Comparison of ENCODE assay signal across 17 cellular contexts in genomic region chr19:40571831-40572495, GRCh38.
"Had no signal": no experiment of that assay in that cellular context is flagged by ENCODE, and none has a peak within 500 bp of the region (broad histone marks: within the 10 kb centered on the region; RNA-seq: fewer than 3 reads in every experiment).

No MANE protein-coding gene starts in this region.

- H3K36me3 Mint-ChIP-seq: immature natural killer cell had no signal

- DNase-seq: activated CD4-positive, alpha-beta memory T cell treated with anti-CD3 and anti-CD28 coated beads, Interleukin-2, amount 10 ng/mL, durations not matched to agents 7 days and 5 days; activated CD4-positive, alpha-beta T cell treated with anti-CD3 and anti-CD28 coated beads for 36 hours; activated naive CD4-positive, alpha-beta T cell treated with anti-CD3 and anti-CD28 coated beads for 36 hours; activated naive CD8-positive, alpha-beta T cell treated with anti-CD3 and anti-CD28 coated beads, Interleukin-2, amount 50 U/mL, for 24 hours; activated T-cell treated with anti-CD3 and anti-CD28 coated beads, Interleukin-2, amount 50 U/mL, for 4 hours; anterior cingulate cortex; heart right ventricle; immature natural killer cell; nephron progenitor cell; stimulated activated naive CD8-positive, alpha-beta T cell treated with anti-CD3 and anti-CD28 coated beads, Interleukin-15, amount 100 ng/mL, for 72 hours; upper lobe of left lung had no signal

- H3K36me3 ChIP-seq: heart right ventricle, prostate gland, right atrium auricular region, upper lobe of left lung had no signal

- H3K27ac Mint-ChIP-seq: activated CD4-positive, alpha-beta memory T cell treated with anti-CD3 and anti-CD28 coated beads, Interleukin-2, amount 10 ng/mL, durations not matched to agents 7 days and 5 days; activated CD4-positive, alpha-beta T cell treated with anti-CD3 and anti-CD28 coated beads for 36 hours; activated naive CD4-positive, alpha-beta T cell treated with anti-CD3 and anti-CD28 coated beads for 36 hours; nephron progenitor cell had no signal

- ATAC-seq: activated CD4-positive, alpha-beta T cell treated with anti-CD3 and anti-CD28 coated beads for 36 hours; activated naive CD8-positive, alpha-beta T cell treated with anti-CD3 and anti-CD28 coated beads, Interleukin-2, amount 50 U/mL, for 24 hours; activated T-cell treated with anti-CD3 and anti-CD28 coated beads, Interleukin-2, amount 50 U/mL, for 4 hours; esophagus mucosa; heart right ventricle; stimulated activated naive CD8-positive, alpha-beta T cell treated with anti-CD3 and anti-CD28 coated beads, Interleukin-15, amount 100 ng/mL, for 72 hours had no signal

- H3K9me3 Mint-ChIP-seq: activated CD4-positive, alpha-beta memory T cell treated with anti-CD3 and anti-CD28 coated beads, Interleukin-2, amount 10 ng/mL, durations not matched to agents 7 days and 5 days; activated naive CD4-positive, alpha-beta T cell treated with anti-CD3 and anti-CD28 coated beads for 36 hours; activated T-cell treated with anti-CD3 and anti-CD28 coated beads, Interleukin-2, amount 50 U/mL, for 4 hours; central memory CD8-positive, alpha-beta T cell; immature natural killer cell had no signal

- H3K4me3 ChIP-seq: coronary artery, heart right ventricle, prostate gland, right atrium auricular region, upper lobe of left lung had no signal

- H3K9me3 ChIP-seq: heart right ventricle, prostate gland, right atrium auricular region, upper lobe of left lung had no signal

- H3K4me3 Mint-ChIP-seq: activated CD4-positive, alpha-beta memory T cell treated with anti-CD3 and anti-CD28 coated beads, Interleukin-2, amount 10 ng/mL, durations not matched to agents 7 days and 5 days; activated CD4-positive, alpha-beta T cell treated with anti-CD3 and anti-CD28 coated beads for 36 hours; activated naive CD4-positive, alpha-beta T cell treated with anti-CD3 and anti-CD28 coated beads for 36 hours; activated naive CD8-positive, alpha-beta T cell treated with anti-CD3 and anti-CD28 coated beads, Interleukin-2, amount 50 U/mL, for 24 hours; activated T-cell treated with anti-CD3 and anti-CD28 coated beads, Interleukin-2, amount 50 U/mL, for 4 hours; central memory CD8-positive, alpha-beta T cell; nephron progenitor cell; stimulated activated naive CD8-positive, alpha-beta T cell treated with anti-CD3 and anti-CD28 coated beads, Interleukin-15, amount 100 ng/mL, for 72 hours had no signal

- H3K27ac ChIP-seq: heart right ventricle, right atrium auricular region, SK-N-MC had no signal
